ENCODE assay signal across 1 cellular context in genomic region chr16:28822520-28823290, GRCh38.
TF ChIP-seq lines count a peak whose summit lies in the region.

ATXN2L (plus strand) TSS chr16:28822999; CDS start chr16:28823260, 261 bp downstream.

TF ChIP-seq in HepG2, 621 proteins besides CTCF, POLR2A, EP300 and RAD21 (continued from another document and continues in another):
- TF ChIP-seq ARID3A (IDR thresholded peaks at IDR 0.05; ENCODE audit: low read depth, low read length): peak; percentile 56
- no peak for TF ChIP-seq ZNF446 (CRISPR knock-in tag; IDR thresholded peaks at IDR 0.05)
- TF ChIP-seq ZNF44 (CRISPR knock-in tag; IDR thresholded peaks at IDR 0.05): no peak; the same call in 1 of the 2 replicates
- peak; percentile 55; the same call in 1 of the 2 replicates for TF ChIP-seq ZNF264 (CRISPR knock-in tag; IDR thresholded peaks at IDR 0.05)
- peak; percentile 58; the same call in 1 of the 2 replicates for TF ChIP-seq ZNF678 (CRISPR knock-in tag; IDR thresholded peaks at IDR 0.05)
- peak; percentile 55; the same call in 1 of the 2 replicates for TF ChIP-seq NKX3-1 (CRISPR knock-in tag; IDR thresholded peaks at IDR 0.05)
- peak; percentile 94 for TF ChIP-seq ZBTB2 (CRISPR knock-in tag; IDR thresholded peaks at IDR 0.05; ENCODE audit: low read depth)
- no peak for TF ChIP-seq ZNF513 (CRISPR knock-in tag; conservative IDR thresholded peaks at IDR 0.05)
- no peak; the same call in 1 of the 2 replicates for TF ChIP-seq ZNF709 (CRISPR knock-in tag; IDR thresholded peaks at IDR 0.05)
- peak; percentile 100 for TF ChIP-seq KDM2A (CRISPR knock-in tag; IDR thresholded peaks at IDR 0.05; ENCODE audit: borderline replicate concordance, low read depth)
- no peak for TF ChIP-seq ZNF660 (CRISPR knock-in tag; IDR thresholded peaks at IDR 0.05; ENCODE audit: borderline replicate concordance, low read depth)
- peak; percentile 91 for TF ChIP-seq THRA (CRISPR knock-in tag; IDR thresholded peaks at IDR 0.05; ENCODE audit: borderline replicate concordance)
- peak; percentile 92; the same call in 1 of the 2 replicates for TF ChIP-seq MTF1 (CRISPR knock-in tag; IDR thresholded peaks at IDR 0.05)
- TF ChIP-seq ZFP36L1 (CRISPR knock-in tag; IDR thresholded peaks at IDR 0.05): no peak
- peak; percentile 100 for TF ChIP-seq YEATS2 (CRISPR knock-in tag; IDR thresholded peaks at IDR 0.05; ENCODE audit: borderline replicate concordance)
- TF ChIP-seq GTF2F1 (IDR thresholded peaks at IDR 0.05; ENCODE audit: low read length): peak; percentile 57; the same call in 1 of the 2 replicates
- TF ChIP-seq KLF13 (CRISPR knock-in tag; IDR thresholded peaks at IDR 0.05): peak; percentile 92
- peak; percentile 58; the same call in 1 of the 2 replicates for TF ChIP-seq ZNF770 (CRISPR knock-in tag; IDR thresholded peaks at IDR 0.05)
- no peak for TF ChIP-seq TERF1 (CRISPR knock-in tag; IDR thresholded peaks at IDR 0.05)
- no peak for TF ChIP-seq ZNF296 (CRISPR knock-in tag; conservative IDR thresholded peaks at IDR 0.05)
- TF ChIP-seq WIZ (CRISPR knock-in tag; IDR thresholded peaks at IDR 0.05): no peak
- peak; percentile 22; the same call in 1 of the 2 replicates for TF ChIP-seq ZNF749 (CRISPR knock-in tag; IDR thresholded peaks at IDR 0.05; ENCODE audit: borderline replicate concordance)
- peak; percentile 6; the same call in 1 of the 2 replicates for TF ChIP-seq STAG1 (CRISPR knock-in tag; IDR thresholded peaks at IDR 0.05)
- TF ChIP-seq ZFP1 (CRISPR knock-in tag; IDR thresholded peaks at IDR 0.05): peak; percentile 92
- TF ChIP-seq KAT7 (CRISPR knock-in tag; IDR thresholded peaks at IDR 0.05; ENCODE audit: borderline replicate concordance): peak; percentile 100
- 0 out of 2 replicates have a peak, but pooled peaks have one; percentile 18 for TF ChIP-seq FOSL1 (CRISPR knock-in tag; IDR thresholded peaks at IDR 0.05; ENCODE audit: borderline replicate concordance)
- no peak for TF ChIP-seq ZNF616 (CRISPR knock-in tag; IDR thresholded peaks at IDR 0.05; ENCODE audit: low read depth)
- TF ChIP-seq ZNF737 (CRISPR knock-in tag; IDR thresholded peaks at IDR 0.05; ENCODE audit: borderline replicate concordance): no peak
- peak; percentile 87 for TF ChIP-seq E2F5 (CRISPR knock-in tag; conservative IDR thresholded peaks at IDR 0.05)
- TF ChIP-seq TEF (CRISPR knock-in tag; IDR thresholded peaks at IDR 0.05): peak; percentile 79
- peak; percentile 75; the same call in 1 of the 2 replicates for TF ChIP-seq ZNF335 (CRISPR knock-in tag; IDR thresholded peaks at IDR 0.05)
- peak; percentile 97 for TF ChIP-seq MEIS1 (CRISPR knock-in tag; IDR thresholded peaks at IDR 0.05; ENCODE audit: borderline replicate concordance)
- TF ChIP-seq ZBTB1 (CRISPR knock-in tag; IDR thresholded peaks at IDR 0.05; ENCODE audit: borderline replicate concordance): peak; percentile 49; the same call in 1 of the 2 replicates
- peak; percentile 95 for TF ChIP-seq FOXC1 (CRISPR knock-in tag; IDR thresholded peaks at IDR 0.05; ENCODE audit: borderline replicate concordance)
- TF ChIP-seq DZIP1 (CRISPR knock-in tag; IDR thresholded peaks at IDR 0.05): peak; percentile 69; the same call in 1 of the 2 replicates
- peak; percentile 64; the same call in 1 of the 2 replicates for TF ChIP-seq EED (CRISPR knock-in tag; IDR thresholded peaks at IDR 0.05)
- peak; percentile 93 for TF ChIP-seq SIN3A (IDR thresholded peaks at IDR 0.05; ENCODE audit: borderline replicate concordance, low read depth, low read length)
- peak; percentile 72; the same call in 1 of the 2 replicates for TF ChIP-seq ZNF550 (CRISPR knock-in tag; IDR thresholded peaks at IDR 0.05; ENCODE audit: borderline replicate concordance)
- TF ChIP-seq AGO2 (optimal IDR thresholded peaks at IDR 0.05; ENCODE audit: low read depth, low read length): peak; percentile 84
- TF ChIP-seq ZNF792 (CRISPR knock-in tag; IDR thresholded peaks at IDR 0.05): peak; percentile 96
- peak; percentile 87 for TF ChIP-seq ZBTB26 (CRISPR knock-in tag; IDR thresholded peaks at IDR 0.05; ENCODE audit: borderline replicate concordance)
- TF ChIP-seq POLR2AphosphoS2 (IDR thresholded peaks at IDR 0.05; ENCODE audit: low read depth, low read length): peak; percentile 94
- peak; percentile 43; the same call in 1 of the 2 replicates for TF ChIP-seq ZNF576 (CRISPR knock-in tag; IDR thresholded peaks at IDR 0.05)
- peak; percentile 91; the same call in 1 of the 2 replicates for TF ChIP-seq DNMT1 (CRISPR knock-in tag; IDR thresholded peaks at IDR 0.05)
- no peak for TF ChIP-seq ZNF432 (CRISPR knock-in tag; IDR thresholded peaks at IDR 0.05; ENCODE audit: borderline replicate concordance)
- no peak for TF ChIP-seq DDIT3 (CRISPR knock-in tag; IDR thresholded peaks at IDR 0.05)
- TF ChIP-seq FOSL2 (CRISPR knock-in tag; IDR thresholded peaks at IDR 0.05): peak; percentile 83
- TF ChIP-seq ZNF782 (CRISPR knock-in tag; IDR thresholded peaks at IDR 0.05; ENCODE audit: borderline replicate concordance): 0 out of 2 replicates have a peak, but pooled peaks have one; percentile 27
- no peak for TF ChIP-seq RBAK (CRISPR knock-in tag; IDR thresholded peaks at IDR 0.05)
- peak; percentile 86; the same call in 1 of the 2 replicates for TF ChIP-seq ZNF556 (CRISPR knock-in tag; IDR thresholded peaks at IDR 0.05; ENCODE audit: borderline replicate concordance)
- peak; percentile 84; the same call in 1 of the 2 replicates for TF ChIP-seq TOE1 (CRISPR knock-in tag; IDR thresholded peaks at IDR 0.05)
- TF ChIP-seq ZNF33B (CRISPR knock-in tag; IDR thresholded peaks at IDR 0.05): 0 out of 2 replicates have a peak, but pooled peaks have one; percentile 82
